In genomic region chr1:197903196-197903514, GRCh38 we compare ENCODE assay signal across 8 cellular contexts. TPM values are rescaled to one million over a fixed set of nuclear protein-coding genes. Genes with fewer than 3 reads are reported as not detected.
DNase-seq lines count a peak whose midpoint lies in the region; ATAC-seq and TF ChIP-seq lines count a peak whose summit lies in the region.

No MANE protein-coding gene starts in this region.

- 10% methylated on average over 3 of the region's 3 CpGs for WGBS in smooth muscle cell (ENCODE audit: low lambda C conversion rate)

- H3K4me1 ChIP-seq in HEK293 (ENCODE audit: control insufficient read depth, insufficient read depth, low read length), result 0 out of 2 replicates have a peak, but pooled peaks cover 2% of the 10 kb centered on the region
- H3K4me1 ChIP-seq in smooth muscle cell (ENCODE audit: low read depth), result peaks cover 12% of the 10 kb centered on the region

- POLR2A ChIA-PET in HEK293 (lab: Yijun Ruan, JAX), result interaction anchor here (0.8 to 3.1 kb wide), 6 partner anchors 9 to 262 kb away, joined by 3 to 16 read pairs (median 4); partner anchors contain the start of gene LHX9
- POLR2A ChIA-PET in activated CD8-positive, alpha-beta T cell treated with anti-CD3 and anti-CD28 coated beads for 36 hours (lab: Charles Lee), result interaction anchor here (0.9 to 2.1 kb wide), 6 partner anchors 9 to 127 kb away, joined by 3 to 11 read pairs (median 3); partner anchors contain the start of genes DENND1B and LHX9

- peak overlapping the region; percentile 94 for H3K4me2 ChIP-seq in smooth muscle cell

- intact Hi-C loops in activated CD8-positive, alpha-beta T cell treated with anti-CD3 and anti-CD28 coated beads for 36 hours (cut with micrococcal nuclease), result no loop called here

- ATAC-seq in activated CD8-positive, alpha-beta T cell treated with anti-CD3 and anti-CD28 coated beads for 36 hours, result no peak
- no peak for ATAC-seq in GM18867 (IDR thresholded peaks at IDR 0.05; ENCODE audit: unreplicated experiment)

- H3K9me3 Mint-ChIP-seq in activated CD8-positive, alpha-beta T cell treated with anti-CD3 and anti-CD28 coated beads for 36 hours, result no peaks in the 10 kb centered on the region

- CTCF ChIA-PET in HEK293 (lab: Yijun Ruan, JAX), result interaction anchor here (0.6 to 1.9 kb wide), 7 partner anchors 34 to 780 kb away, joined by 3 to 7 read pairs (median 4); no protein-coding TSS in a partner anchor
- CTCF ChIA-PET in activated CD8-positive, alpha-beta T cell treated with anti-CD3 and anti-CD28 coated beads for 36 hours (lab: Charles Lee), result interaction anchor here (0.7 to 2.7 kb wide), 10 partner anchors 10 to 142 kb away, joined by 3 to 16 read pairs (median 4); partner anchors contain the start of gene LHX9

- no peaks in the 10 kb centered on the region for H3F3A ChIP-seq in smooth muscle cell (ENCODE audit: low read depth)

- no peak overlapping the region for H3K9ac ChIP-seq in smooth muscle cell (ENCODE audit: low read depth)

- H3K27me3 Mint-ChIP-seq in activated CD8-positive, alpha-beta T cell treated with anti-CD3 and anti-CD28 coated beads for 36 hours, result peaks cover 49% of the 10 kb centered on the region

- H3K4me3 Mint-ChIP-seq in activated CD8-positive, alpha-beta T cell treated with anti-CD3 and anti-CD28 coated beads for 36 hours, result peak overlapping the region; percentile 71

- TF ChIP-seq CTCF in HEK293 (tag by site-specific recombination; IDR thresholded peaks at IDR 0.05) (no peak), smooth muscle cell (IDR thresholded peaks at IDR 0.05; ENCODE audit: borderline replicate concordance, insufficient read depth, poor library complexity, severe bottlenecking) (no peak)
- no peak for TF ChIP-seq CTCF in activated CD8-positive, alpha-beta T cell treated with anti-CD3 and anti-CD28 coated beads for 36 hours (IDR thresholded peaks at IDR 0.05)

- no peaks in the 10 kb centered on the region for H3K36me3 ChIP-seq in HEK293 (ENCODE audit: control insufficient read depth in 2 of 2, insufficient read depth in 1 of 2, low read length in 2 of 2)
- H3K36me3 ChIP-seq in smooth muscle cell (ENCODE audit: low read depth), result no peaks in the 10 kb centered on the region

- H3K36me3 Mint-ChIP-seq in activated CD8-positive, alpha-beta T cell treated with anti-CD3 and anti-CD28 coated beads for 36 hours (ENCODE audit: low read depth), result no peaks in the 10 kb centered on the region

- no peak for DNase-seq in activated CD8-positive, alpha-beta T cell treated with anti-CD3 and anti-CD28 coated beads for 36 hours
- DNase-seq in smooth muscle cell (lab: John Stamatoyannopoulos, UW; ENCODE audit: unreplicated experiment) (no peak), AG08396 (ENCODE audit: low spot score) (no peak), NAMALWA (ENCODE audit: low spot score) (no peak)
- DNase-seq in stimulated activated CD4-positive, alpha-beta T cell treated with anti-CD3 and anti-CD28 coated beads, Interleukin-2, amount 100 ng/mL, for 24 hours, result no peak

- H3K79me2 ChIP-seq in smooth muscle cell (ENCODE audit: low read depth), result no peaks in the 10 kb centered on the region

- no peaks in the 10 kb centered on the region for H4K20me1 ChIP-seq in smooth muscle cell (ENCODE audit: low read depth)

- peaks cover 53% of the 10 kb centered on the region for H3K27me3 ChIP-seq in smooth muscle cell (ENCODE audit: low read depth)

- peak overlapping the region; percentile 43; the same call in 1 of the 2 replicates for H3K27ac ChIP-seq in HEK293 (ENCODE audit: extremely low read depth, low read depth, low read length)
- H3K27ac ChIP-seq in smooth muscle cell (ENCODE audit: low read depth), result no peak overlapping the region

- no peaks in the 10 kb centered on the region for H3K9me3 ChIP-seq in HEK293 (ENCODE audit: control insufficient read depth, insufficient read depth, low read depth, low read length)
- no peaks in the 10 kb centered on the region for H3K9me3 ChIP-seq in smooth muscle cell (replicated peaks; ENCODE audit: low read depth)

- peak overlapping the region; percentile 99 for H2AFZ ChIP-seq in smooth muscle cell (ENCODE audit: low read depth)

- H3K4me3 ChIP-seq in HEK293 (ENCODE audit: low read depth, low read length) (peak overlapping the region; percentile 88), iPS-11a (ENCODE audit: low read depth, low read length) (peak overlapping the region; percentile 56), smooth muscle cell (peak overlapping the region; percentile 93)

- peaks cover 15% of the 10 kb centered on the region for H3K4me1 Mint-ChIP-seq in activated CD8-positive, alpha-beta T cell treated with anti-CD3 and anti-CD28 coated beads for 36 hours (ENCODE audit: low read depth)

- peak overlapping the region; percentile 40 for H3K27ac Mint-ChIP-seq in activated CD8-positive, alpha-beta T cell treated with anti-CD3 and anti-CD28 coated beads for 36 hours

TF ChIP-seq in HEK293, 187 proteins besides CTCF, POLR2A, EP300 and RAD21:
- no peak for TF ChIP-seq ZNF654 (tag by site-specific recombination; IDR thresholded peaks at IDR 0.05; ENCODE audit: low read depth)
- no peak for TF ChIP-seq ZNF16 (tag by site-specific recombination; IDR thresholded peaks at IDR 0.05; ENCODE audit: low read depth)
- TF ChIP-seq ZNF311 (tag by site-specific recombination; IDR thresholded peaks at IDR 0.05; ENCODE audit: borderline replicate concordance), result no peak
- no peak for TF ChIP-seq ATF2 (tag by site-specific recombination; IDR thresholded peaks at IDR 0.05; ENCODE audit: low read depth)
- TF ChIP-seq ZNF514 (tag by site-specific recombination; IDR thresholded peaks at IDR 0.05), result no peak
- no peak for TF ChIP-seq MEIS1 (CRISPR knock-in tag; IDR thresholded peaks at IDR 0.05; ENCODE audit: borderline replicate concordance)
- TF ChIP-seq ZNF670 (tag by site-specific recombination; IDR thresholded peaks at IDR 0.05; ENCODE audit: low read depth), result no peak
- TF ChIP-seq ZNF157 (tag by site-specific recombination; IDR thresholded peaks at IDR 0.05), result no peak
- TF ChIP-seq YY1 (tag by site-specific recombination; IDR thresholded peaks at IDR 0.05), result no peak
- TF ChIP-seq PBX3 (CRISPR knock-in tag; IDR thresholded peaks at IDR 0.05), result no peak
- no peak for TF ChIP-seq ZNF621 (tag by site-specific recombination; IDR thresholded peaks at IDR 0.05)
- TF ChIP-seq ZNF394 (tag by site-specific recombination; IDR thresholded peaks at IDR 0.05; ENCODE audit: borderline replicate concordance), result no peak
- TF ChIP-seq ZBTB26 (tag by site-specific recombination; optimal IDR thresholded peaks at IDR 0.05), result no peak

RNA-seq across cellular contexts. Expression of gene C1orf53, which starts 0.7 kb away (rescaled TPM):
- total RNA-seq in activated CD8-positive, alpha-beta T cell treated with anti-CD3 and anti-CD28 coated beads for 36 hours, result 1 to 10 TPM in 1 of 2 experiments, under 1 TPM in 1; 0.96 to 1.2 TPM
- total RNA-seq in smooth muscle cell, result 3.1 and 5.7 TPM in 2 replicates
- polyA plus RNA-seq in smooth muscle cell, result 4.5 and 5.4 TPM in 2 replicates

RNA-seq across cellular contexts. Expression of gene LHX9, which starts 14.0 kb away (rescaled TPM):
- total RNA-seq in activated CD8-positive, alpha-beta T cell treated with anti-CD3 and anti-CD28 coated beads for 36 hours, result not detected
- total RNA-seq in smooth muscle cell, result not detected in 2 replicates
- polyA plus RNA-seq in smooth muscle cell, result not detected in 2 replicates
